In the genomic region with DNA sequence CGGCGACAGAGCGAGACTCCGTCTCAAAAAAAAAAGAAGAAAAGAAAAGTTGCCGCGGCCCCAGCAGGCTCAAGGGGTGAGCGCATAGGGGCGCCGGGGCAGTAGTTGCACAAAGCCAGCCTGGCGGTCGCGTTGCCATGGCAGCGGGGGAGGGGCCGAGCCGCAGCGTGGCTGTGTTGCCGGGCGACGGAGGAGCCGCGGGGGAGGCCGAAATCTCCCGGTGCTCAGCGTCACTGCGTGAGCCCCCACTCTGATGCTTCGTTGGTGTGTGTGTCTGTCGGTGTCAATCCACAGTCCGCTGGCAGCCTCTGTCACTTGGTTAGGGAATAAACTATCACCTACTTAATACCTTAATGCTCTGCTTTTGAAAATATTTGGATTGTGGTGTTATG, we compare ENCODE assay signal across 8 cellular contexts.
DNase-seq lines count a peak whose midpoint lies in the region; ATAC-seq lines count a peak whose summit lies in the region.

No MANE protein-coding gene starts in this region.

- H3K4me1 Mint-ChIP-seq in effector memory CD8-positive, alpha-beta T cell (ENCODE audit: low read depth in 2 of 2) = peaks cover 6 to 12% of the 10 kb centered on the region in 2 donors

- DNase-seq in NCI-H2081 (lab: John Stamatoyannopoulos, UW) = peak; percentile 7 to 56
- no peak for DNase-seq in NCI-H2081 treated with DMSO at 0.1 percent for 48 hours (lab: John Stamatoyannopoulos, UW)
- DNase-seq in NCI-H510A treated with DMSO at 0.1 percent for 48 hours (lab: John Stamatoyannopoulos, UW) = peak; percentile 17
- peak; percentile 83 to 86 for DNase-seq in activated CD8-positive, alpha-beta memory T cell treated with anti-CD3 and anti-CD28 coated beads for 4 hours (ENCODE audit: low read depth in 2 of 2)
- peak; percentile 93 to 96 (median 96) for DNase-seq in effector memory CD8-positive, alpha-beta T cell
- DNase-seq in medulla oblongata (ENCODE audit: extremely low spot score) = peak; percentile 90
- peak; percentile 66 to 78 (median 67) for DNase-seq in stimulated activated CD4-positive, alpha-beta T cell treated with anti-CD3 and anti-CD28 coated beads, TNF-alpha, amount 100 ng/mL, for 48 hours (ENCODE audit: low read depth in 3 of 3)

- peak overlapping the region; percentile 75 to 86 for H3K4me3 Mint-ChIP-seq in effector memory CD8-positive, alpha-beta T cell

- ATAC-seq in HG03039 (IDR thresholded peaks at IDR 0.05; ENCODE audit: unreplicated experiment) = peak; percentile 81
- ATAC-seq in effector memory CD8-positive, alpha-beta T cell (replicated peaks) = peak; percentile 92

- peaks cover 14% of the 10 kb centered on the region for H3K36me3 Mint-ChIP-seq in effector memory CD8-positive, alpha-beta T cell (ENCODE audit: insufficient read depth)

- H3K27ac Mint-ChIP-seq in effector memory CD8-positive, alpha-beta T cell = peak overlapping the region; percentile 70 to 95

- H3K27me3 Mint-ChIP-seq in effector memory CD8-positive, alpha-beta T cell = peaks cover 14 to 35% of the 10 kb centered on the region in 2 donors

- no peaks in the 10 kb centered on the region for H3K9me3 Mint-ChIP-seq in effector memory CD8-positive, alpha-beta T cell
